ENCODE assay signal across 9 cellular contexts in genomic region chr11:77557553-77557952, GRCh38. TPM values are rescaled to one million over a fixed set of nuclear protein-coding genes. Genes with fewer than 3 reads are reported as not detected.
DNase-seq lines count a peak whose midpoint lies in the region; ATAC-seq and TF ChIP-seq lines count a peak whose summit lies in the region.
"Had no signal": no experiment of that assay in that cellular context is flagged by ENCODE, and none has a peak within 500 bp of the region (broad histone marks: within the 10 kb centered on the region; RNA-seq: fewer than 3 reads in every experiment).

No MANE protein-coding gene starts in this region.

- peak; percentile 45 for TF ChIP-seq CTCF in OCI-LY7 (conservative IDR thresholded peaks at IDR 0.05; ENCODE audit: low read length)

- BruUV-seq in OCI-LY7 (replicated peaks; lab: Mats Ljungman, UMichigan) = no TSS peak

- H3K27ac ChIP-seq in OCI-LY7 (ENCODE audit: low read depth, low read length, poor library complexity, severe bottlenecking) = no peak overlapping the region

- H3K4me2 ChIP-seq in OCI-LY7 (ENCODE audit: low read length) = no peak overlapping the region

- no peak overlapping the region for H2AFZ ChIP-seq in OCI-LY7 (ENCODE audit: low read length)

- H4K20me1 ChIP-seq in OCI-LY7 (ENCODE audit: insufficient read depth, low read length) = no peaks in the 10 kb centered on the region

- no peaks in the 10 kb centered on the region for H3K9me3 ChIP-seq in OCI-LY7 (ENCODE audit: low read length)

- no peaks in the 10 kb centered on the region for H3K27me3 ChIP-seq in H7 (ENCODE audit: control insufficient read depth, insufficient read depth, low read length)

- intact Hi-C loops in OCI-LY7 (cut with micrococcal nuclease; ENCODE audit: unreplicated experiment) = no loop called here

- POLR2A ChIA-PET in OCI-LY7 (lab: Charles Lee) = no interaction called here

- no peak overlapping the region for H3K4me3 ChIP-seq in H7 (ENCODE audit: insufficient read depth, low read depth, low read length)
- no peak overlapping the region for H3K4me3 ChIP-seq in OCI-LY7 (ENCODE audit: low read depth, low read length, poor library complexity, severe bottlenecking)

- no peaks in the 10 kb centered on the region for H3K36me3 ChIP-seq in H7 (replicated peaks; ENCODE audit: control insufficient read depth, insufficient read depth, low read length)
- H3K36me3 ChIP-seq in OCI-LY7 (ENCODE audit: insufficient read depth, low read length) = no peaks in the 10 kb centered on the region

- CTCF ChIA-PET in OCI-LY7 (lab: Charles Lee; ENCODE audit: unreplicated experiment) = no interaction called here

- DNase-seq in Ammon's horn (ENCODE audit: low spot score) = peak; percentile 33
- peak; percentile 52 for DNase-seq in H7
- no peak for DNase-seq in OCI-LY7 (ENCODE audit: low spot score)
- DNase-seq in fibroblast of peridontal ligament (ENCODE audit: extremely low read depth) = peak; percentile 25
- DNase-seq in activated CD8-positive, alpha-beta memory T cell treated with anti-CD3 and anti-CD28 coated beads, Interleukin-2, amount 50 U/mL, for 4 hours = no peak
- DNase-seq in NCI-H2227 treated with DMSO at 0.1 percent for 48 hours (lab: John Stamatoyannopoulos, UW) = no peak
- DNase-seq: activated CD4-positive, CD25-positive, alpha-beta regulatory T cell had no signal

- no peaks in the 10 kb centered on the region for H3K4me1 ChIP-seq in OCI-LY7 (ENCODE audit: insufficient read depth, low read length, poor library complexity, severe bottlenecking)

- no peak for ATAC-seq in GM21723 (IDR thresholded peaks at IDR 0.05; ENCODE audit: unreplicated experiment)
- no peak for ATAC-seq in HG03442 (IDR thresholded peaks at IDR 0.05; ENCODE audit: unreplicated experiment)

- H3K9me2 ChIP-seq in OCI-LY7 (ENCODE audit: insufficient read depth, low read length) = no peaks in the 10 kb centered on the region

- no peaks in the 10 kb centered on the region for H3K79me2 ChIP-seq in OCI-LY7 (ENCODE audit: insufficient read depth, low read depth, low read length)

RNA-seq across cellular contexts. Expression of gene AQP11, which starts 32.2 kb away (rescaled TPM):
- 1.2 and 2.0 TPM in 2 replicates for total RNA-seq in H7 (2014; rRNA removed; shearing (Covaris generic))
- total RNA-seq in OCI-LY7 (2014; rRNA removed; shearing (Covaris generic)) = not detected in 2 replicates
- total RNA-seq in OCI-LY7 (2022) = not detected in 2 replicates

Comparison
In these comparisons a context has a peak if more than half of its experiments do, and no peak if none do; other contexts are left out.
1. DNase-seq: peak in Ammon's horn (single experiment), H7 (single experiment) and fibroblast of peridontal ligament (single experiment); none in OCI-LY7 (single experiment), activated CD8-positive, alpha-beta memory T cell treated with anti-CD3 and anti-CD28 coated beads, Interleukin-2, amount 50 U/mL, for 4 hours (single experiment) and NCI-H2227 treated with DMSO at 0.1 percent for 48 hours (single experiment).